ENCODE assay signal across 15 cellular contexts in the genomic region with DNA sequence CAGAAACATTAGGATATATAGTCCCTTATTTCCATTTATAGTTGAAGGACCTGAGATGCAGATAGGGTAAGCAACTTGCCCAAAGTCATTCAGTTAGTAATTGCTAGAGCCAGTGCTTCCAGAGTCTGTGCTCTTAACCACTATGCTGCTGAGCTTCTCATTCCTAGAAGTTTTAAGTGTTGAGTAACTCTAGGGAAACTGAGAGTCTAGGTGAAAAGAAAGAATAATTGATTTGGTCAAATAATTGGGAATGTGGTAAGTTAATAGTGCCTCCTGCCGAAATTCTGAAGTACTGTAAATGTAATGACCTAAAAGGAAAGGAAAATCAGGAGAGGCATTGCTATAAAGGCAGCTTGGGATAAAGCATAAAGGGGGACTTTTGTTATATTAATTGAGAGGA. TPM values are rescaled to one million over a fixed set of nuclear protein-coding genes. Genes with fewer than 3 reads are reported as not detected.
DNase-seq lines count a peak whose midpoint lies in the region; FAIRE-seq and TF ChIP-seq lines count a peak whose summit lies in the region.
"Had no signal": no experiment of that assay in that cellular context is flagged by ENCODE, and none has a peak within 500 bp of the region (broad histone marks: within the 10 kb centered on the region; RNA-seq: fewer than 3 reads in every experiment).

No MANE protein-coding gene starts in this region.

- H3K23ac ChIP-seq in H1 (ENCODE audit: insufficient read length): no peak overlapping the region

- H3K36me3 ChIP-seq in Loucy (ENCODE audit: insufficient read depth, low read length): no peaks in the 10 kb centered on the region
- H3K36me3 ChIP-seq in H1 (ENCODE audit: control insufficient read depth in 2 of 4, insufficient read depth in 4 of 4, low read length in 3 of 4): no peaks in the 10 kb centered on the region; a peak in 2 of 8 replicates
- peaks cover 20% of the 10 kb centered on the region for H3K36me3 ChIP-seq in osteoblast (ENCODE audit: insufficient read depth, low read length)

- H2AK5ac ChIP-seq in H1 (ENCODE audit: low read depth, low read length): no peak overlapping the region

- peak; percentile 66 to 68 for TF ChIP-seq RAD21 in H1 (IDR thresholded peaks at IDR 0.05 in 1 of 2, conservative IDR thresholded peaks at IDR 0.05 in 1 of 2; ENCODE audit: low read depth in 2 of 2, low read length in 2 of 2)

- no peaks in the 10 kb centered on the region for H3K9me2 ChIP-seq in Loucy (replicated peaks; ENCODE audit: low read depth, low read length)

- H3K56ac ChIP-seq in H1 (replicated peaks; ENCODE audit: insufficient read length, low read depth, low read length): no peak overlapping the region

- H2BK15ac ChIP-seq in H1 (ENCODE audit: low read length): no peak overlapping the region

- peak; percentile 39 for DNase-seq in DMS53 (lab: John Stamatoyannopoulos, UW)
- DNase-seq in DMS53 treated with DMSO at 0.1 percent for 48 hours (lab: John Stamatoyannopoulos, UW; ENCODE audit: unreplicated experiment): no peak
- no peak for DNase-seq in H1 (ENCODE audit: low read depth in 1 of 2, low spot score in 2 of 2)
- no peak for DNase-seq in osteoblast (ENCODE audit: insufficient read length, low spot score, missing footprints)
- DNase-seq in CD1c-positive myeloid dendritic cell (ENCODE audit: extremely low spot score): no peak
- no peak for DNase-seq in NCI-H187 (lab: John Stamatoyannopoulos, UW)
- no peak for DNase-seq in activated gamma-delta T cell treated with Interleukin-2 at 50 U/mL for 16 hours
- DNase-seq: 8988T; activated CD4-positive, alpha-beta T cell treated with anti-CD3 and anti-CD28 coated beads, Interleukin-2, amount 10 ng/mL, durations not matched to agents 24 days and 14 days; activated naive CD4-positive, alpha-beta T cell treated with Interleukin-2 at 50 U/mL for 16 hours; heart left ventricle; NCI-H1436 treated with DMSO at 0.1 percent for 48 hours; NCI-H774 had no signal

- H4K20me1 ChIP-seq in Loucy (ENCODE audit: insufficient read depth, low read length, poor library complexity, severe bottlenecking) (no peaks in the 10 kb centered on the region), H1 (replicated peaks in 1 of 2; ENCODE audit: control insufficient read depth in 1 of 2, insufficient read depth in 2 of 2, low read length in 2 of 2) (no peaks in the 10 kb centered on the region), osteoblast (ENCODE audit: insufficient read depth, low read length) (no peaks in the 10 kb centered on the region)

- H2BK12ac ChIP-seq in H1 (ENCODE audit: low read depth, low read length): no peak overlapping the region

- H3K23me2 ChIP-seq in H1 (ENCODE audit: low read depth, low read length): no peaks in the 10 kb centered on the region

- H2BK5ac ChIP-seq in H1 (ENCODE audit: low read depth, low read length): no peak overlapping the region

- no peak overlapping the region for H3K9ac ChIP-seq in Loucy (ENCODE audit: low read depth, low read length, poor library complexity, severe bottlenecking)
- no peak overlapping the region for H3K9ac ChIP-seq in H1 (replicated peaks in 1 of 4; ENCODE audit: extremely low read depth in 1 of 4, low read depth in 3 of 4, low read length in 3 of 4)

- no peak overlapping the region for H4K91ac ChIP-seq in H1 (replicated peaks; ENCODE audit: insufficient read length, low read length)

- no peak for TF ChIP-seq EP300 in H1 (IDR thresholded peaks at IDR 0.05; ENCODE audit: borderline replicate concordance in 1 of 2, low read depth in 2 of 2, low read length in 2 of 2)

- H3K18ac ChIP-seq in H1 (ENCODE audit: extremely low read depth, low read length): no peak overlapping the region

- TF ChIP-seq POLR2A in H1 (IDR thresholded peaks at IDR 0.05; ENCODE audit: control extremely low read depth in 1 of 2, low read depth in 2 of 2, low read length in 2 of 2): no peak

- peak; percentile 38; the same call in 1 of the 2 replicates for TF ChIP-seq CTCF in Loucy (conservative IDR thresholded peaks at IDR 0.05; ENCODE audit: low read length)
- TF ChIP-seq CTCF in H1 (IDR thresholded peaks at IDR 0.05; ENCODE audit: control extremely low read depth in 1 of 3, insufficient read depth in 1 of 3, low read depth in 1 of 3, low read length in 3 of 3): peak in 2 of 3 experiments; percentile 35 to 45; a peak in 2 of 4 replicates
- TF ChIP-seq CTCF in osteoblast (IDR thresholded peaks at IDR 0.05; ENCODE audit: extremely low read depth, low read depth, low read length): peak; percentile 26

- H3K9me3 ChIP-seq in Loucy (ENCODE audit: insufficient read depth, low read depth, low read length) (no peaks in the 10 kb centered on the region), H1 (ENCODE audit: insufficient read depth in 2 of 2, low read depth in 1 of 2, low read length in 1 of 2) (no peaks in the 10 kb centered on the region; a peak in 1 of 4 replicates), osteoblast (ENCODE audit: low read depth, low read length) (no peaks in the 10 kb centered on the region)
- H3K9me3 ChIP-seq: heart left ventricle, right atrium auricular region had no signal

- H3K27ac ChIP-seq in H1 (ENCODE audit: low read depth, low read length): no peak overlapping the region
- H3K27ac ChIP-seq in osteoblast (ENCODE audit: low read depth, low read length): no peak overlapping the region
- H3K27ac ChIP-seq: heart left ventricle, right atrium auricular region had no signal

- H3K4me2 ChIP-seq in Loucy (ENCODE audit: low read depth, low read length, poor library complexity, severe bottlenecking) (no peak overlapping the region), H1 (ENCODE audit: insufficient read depth in 1 of 2, low read depth in 2 of 2, low read length in 2 of 2) (no peak overlapping the region; a peak in 1 of 4 replicates), osteoblast (ENCODE audit: insufficient read depth, low read length) (no peak overlapping the region)

- H3K4me1 ChIP-seq in Loucy (ENCODE audit: insufficient read depth, low read length, poor library complexity, severe bottlenecking) (peaks cover 15% of the 10 kb centered on the region), H1 (replicated peaks in 1 of 4; ENCODE audit: control insufficient read depth in 3 of 4, insufficient read depth in 4 of 4, low read length in 3 of 4) (no peaks in the 10 kb centered on the region), osteoblast (ENCODE audit: insufficient read depth, low read length) (peaks cover 20% of the 10 kb centered on the region)
- H3K4me1 ChIP-seq: right atrium auricular region had no signal

- CTCF ChIA-PET in H1 (lab: Charles Lee; ENCODE audit: partially characterized antibody): interaction anchor here (0.6 to 4.2 kb wide), 33 partner anchors 9 to 1403 kb away, joined by 3 to 40 read pairs (median 4); no protein-coding TSS in a partner anchor

- no peak overlapping the region for H4K8ac ChIP-seq in H1 (ENCODE audit: extremely low read depth, insufficient read depth, low read length)

- H3K27me3 ChIP-seq in Loucy (ENCODE audit: insufficient read depth, low read length, poor library complexity, severe bottlenecking) (no peaks in the 10 kb centered on the region), H1 (replicated peaks in 1 of 4; ENCODE audit: control insufficient read depth in 3 of 4, extremely low read depth in 1 of 4, insufficient read depth in 3 of 4, low read length in 3 of 4) (no peaks in the 10 kb centered on the region), osteoblast (ENCODE audit: insufficient read depth, low read length) (no peaks in the 10 kb centered on the region)
- H3K27me3 ChIP-seq: heart left ventricle, right atrium auricular region had no signal

- H2AFZ ChIP-seq in Loucy (ENCODE audit: low read length) (no peak overlapping the region), H1 (ENCODE audit: low read length) (no peak overlapping the region), osteoblast (ENCODE audit: low read length) (no peak overlapping the region)

- POLR2A ChIA-PET in H1 (lab: Charles Lee; ENCODE audit: partially characterized antibody): interaction anchor here (1.7 kb wide), 1 partner anchor 14 kb away, joined by 5 read pairs; the partner anchor contains the start of gene PYROXD1

- H4K5ac ChIP-seq in H1 (ENCODE audit: insufficient read length, low read depth, low read length): no peak overlapping the region

- H3F3A ChIP-seq in Loucy (ENCODE audit: low read depth): no peaks in the 10 kb centered on the region

- WGBS in H1 (ENCODE audit: extremely low coverage in 1 of 2, insufficient coverage in 1 of 2, insufficient read length in 1 of 2, insufficient replicate concordance in 2 of 2, low coverage in 1 of 2, low lambda C conversion rate in 2 of 2, missing lambda C conversion rate in 1 of 2), 2 experiments: 26% methylated on average over 1 of the region's 1 CpG; no CpG with 5 or more reads in 1 of the 2 experiments

- no peaks in the 10 kb centered on the region for H3K79me1 ChIP-seq in H1 (ENCODE audit: low read depth, low read length)

- H3K4ac ChIP-seq in H1 (replicated peaks; ENCODE audit: insufficient read length, low read depth, low read length): no peak overlapping the region

- H3K79me2 ChIP-seq in Loucy (ENCODE audit: insufficient read depth, low read length) (no peaks in the 10 kb centered on the region), H1 (ENCODE audit: control insufficient read depth in 1 of 2, insufficient read depth in 2 of 2, low read length in 2 of 2) (no peaks in the 10 kb centered on the region), osteoblast (ENCODE audit: insufficient read depth, low read length) (no peaks in the 10 kb centered on the region)

- H3K4me3 ChIP-seq in Loucy (ENCODE audit: low read length, poor library complexity, severe bottlenecking): no peak overlapping the region
- no peak overlapping the region for H3K4me3 ChIP-seq in H1 (ENCODE audit: extremely low read depth in 1 of 4, insufficient read depth in 2 of 4, low read depth in 3 of 4, low read length in 4 of 4)
- H3K4me3 ChIP-seq in osteoblast (ENCODE audit: insufficient read depth, low read length): no peak overlapping the region
- H3K4me3 ChIP-seq: heart left ventricle, right atrium auricular region had no signal

- H2BK120ac ChIP-seq in H1 (replicated peaks; ENCODE audit: low read depth, low read length): no peak overlapping the region

- H3K14ac ChIP-seq in H1 (ENCODE audit: insufficient read length): no peak overlapping the region

- no peak overlapping the region for H2BK20ac ChIP-seq in H1 (ENCODE audit: low read length)

- no peak for FAIRE-seq in H1 (lab: Jason Lieb, UNC)

RNA-seq across cellular contexts. Expression of gene PYROXD1, which starts 14.1 kb away (rescaled TPM):
- 5.0 and 5.4 TPM in 2 replicates for total RNA-seq in H1 (2021; fragmentation: NEBNext Ultra II Directional; extraction: Animal tissue kit (Norgen Biotek cat#: 25700))
- polyA plus RNA-seq in H1 (2011; rRNA removed): 1.4 and 1.6 TPM in 2 replicates
- 2.4 TPM for polyA plus RNA-seq in H1 (2011; cell fraction: cytosol; rRNA removed)
- 2.3 TPM for polyA plus RNA-seq in H1 (2011; cell fraction: nucleus; rRNA removed)
- polyA plus RNA-seq in H1 (2012, experiment 1 of 2): 2.1 to 2.8 TPM (median 2.5 TPM) in 4 replicates
- polyA plus RNA-seq in H1 (2012, experiment 2 of 2): 0.16 TPM
- polyA plus RNA-seq in H1 (2013, experiment 1 of 2): 5.1 TPM
- polyA plus RNA-seq in H1 (2013, experiment 2 of 2): 4.0 TPM
- 6.0 and 8.1 TPM in 2 replicates for polyA minus RNA-seq in H1 (2011; rRNA and poly(A)+ RNA removed)
- polyA minus RNA-seq in H1 (2011; cell fraction: cytosol; rRNA and poly(A)+ RNA removed): 4.4 TPM
- 10.6 TPM for polyA minus RNA-seq in H1 (2011; cell fraction: nucleus; rRNA and poly(A)+ RNA removed)
- 15.6 and 22.8 TPM in 2 replicates for total RNA-seq in osteoblast

RNA-seq across cellular contexts. Expression of gene RECQL, which starts 49.9 kb away (rescaled TPM):
- 37.7 and 40.3 TPM in 2 replicates for total RNA-seq in H1 (2021; fragmentation: NEBNext Ultra II Directional; extraction: Animal tissue kit (Norgen Biotek cat#: 25700))
- polyA plus RNA-seq in H1 (2011; rRNA removed): 6.6 and 8.1 TPM in 2 replicates
- 14.2 TPM for polyA plus RNA-seq in H1 (2011; cell fraction: cytosol; rRNA removed)
- polyA plus RNA-seq in H1 (2011; cell fraction: nucleus; rRNA removed): 8.6 TPM
- polyA plus RNA-seq in H1 (2012, experiment 1 of 2): 21.1 to 37.3 TPM (median 25.6 TPM) in 4 replicates
- polyA plus RNA-seq in H1 (2012, experiment 2 of 2): 2.3 TPM
- 41.2 TPM for polyA plus RNA-seq in H1 (2013, experiment 1 of 2)
- polyA plus RNA-seq in H1 (2013, experiment 2 of 2): 39.9 TPM
- 15.3 and 22.7 TPM in 2 replicates for polyA minus RNA-seq in H1 (2011; rRNA and poly(A)+ RNA removed)
- 12.6 TPM for polyA minus RNA-seq in H1 (2011; cell fraction: cytosol; rRNA and poly(A)+ RNA removed)
- polyA minus RNA-seq in H1 (2011; cell fraction: nucleus; rRNA and poly(A)+ RNA removed): 25.6 TPM
- 83.6 and 99.9 TPM in 2 replicates for total RNA-seq in osteoblast

RNA-seq across cellular contexts. Expression of gene GOLT1B, which starts 50.1 kb away (rescaled TPM):
- 37.4 and 38.3 TPM in 2 replicates for total RNA-seq in H1 (2021; fragmentation: NEBNext Ultra II Directional; extraction: Animal tissue kit (Norgen Biotek cat#: 25700))
- 17.5 and 18.3 TPM in 2 replicates for polyA plus RNA-seq in H1 (2011; rRNA removed)
- 11.9 TPM for polyA plus RNA-seq in H1 (2011; cell fraction: cytosol; rRNA removed)
- 3.2 TPM for polyA plus RNA-seq in H1 (2011; cell fraction: nucleus; rRNA removed)
- polyA plus RNA-seq in H1 (2012, experiment 1 of 2): 27.0 to 47.7 TPM (median 34.8 TPM) in 4 replicates
- polyA plus RNA-seq in H1 (2012, experiment 2 of 2): 3.1 TPM
- polyA plus RNA-seq in H1 (2013, experiment 1 of 2): 26.0 TPM
- 32.4 TPM for polyA plus RNA-seq in H1 (2013, experiment 2 of 2)
- polyA minus RNA-seq in H1 (2011; rRNA and poly(A)+ RNA removed): 8.6 and 12.1 TPM in 2 replicates
- 49.5 TPM for polyA minus RNA-seq in H1 (2011; cell fraction: cytosol; rRNA and poly(A)+ RNA removed)
- 17.0 TPM for polyA minus RNA-seq in H1 (2011; cell fraction: nucleus; rRNA and poly(A)+ RNA removed)
- total RNA-seq in osteoblast: 65.7 and 254 TPM in 2 replicates
